ENCODE assay signal across 1 cellular context in genomic region chr19:42421591-42422031, GRCh38.
TF ChIP-seq lines count a peak whose summit lies in the region.

No MANE protein-coding gene starts in this region.

TF ChIP-seq in neural cell, 6 proteins besides CTCF, POLR2A, EP300 and RAD21 (continued from another document):
- TF ChIP-seq REST (IDR thresholded peaks at IDR 0.05; ENCODE audit: borderline replicate concordance) (no peak), POLR2AphosphoS5 (IDR thresholded peaks at IDR 0.05) (no peak), TAF1 (IDR thresholded peaks at IDR 0.05; ENCODE audit: low read depth) (no peak), MXI1 (conservative IDR thresholded peaks at IDR 0.05; ENCODE audit: poor library complexity, severe bottlenecking) (no peak)
TF ChIP-seq in neural cell: peak in this region for 0.
